Comparison of ENCODE assay signal across 27 cellular contexts in genomic region chr2:140186201-140186775, GRCh38.
"Had no signal": no experiment of that assay in that cellular context is flagged by ENCODE, and none has a peak within 500 bp of the region (broad histone marks: within the 10 kb centered on the region; RNA-seq: fewer than 3 reads in every experiment).

No MANE protein-coding gene starts in this region.

- H3K27ac ChIP-seq: brain microvascular endothelial cell, gastroesophageal sphincter, left lung, neutrophil, ovary, right lobe of liver, SK-N-MC, suprapubic skin, tibial nerve, VCaP had no signal

- H3K4me3 ChIP-seq: gastroesophageal sphincter, left lung, ovary, right lobe of liver, SK-N-MC, suprapubic skin, tibial nerve had no signal

- ATAC-seq: activated CD8-positive, alpha-beta memory T cell treated with anti-CD3 and anti-CD28 coated beads, Interleukin-2, amount 10 ng/mL, durations not matched to agents 7 days and 5 days; activated CD8-positive, alpha-beta T cell treated with anti-CD3 and anti-CD28 coated beads for 36 hours; activated naive CD8-positive, alpha-beta T cell treated with anti-CD3 and anti-CD28 coated beads, Interleukin-2, amount 50 U/mL, for 24 hours; gastroesophageal sphincter; left lung; natural killer cell; right lobe of liver; stimulated activated effector memory CD8-positive, alpha-beta T cell treated with anti-CD3 and anti-CD28 coated beads, Interleukin-12 subunit alpha, Interleukin-12 subunit beta, amount 100 ng/mL, for 72 hours; stimulated activated naive CD8-positive, alpha-beta T cell treated with anti-CD3 and anti-CD28 coated beads, Interleukin-15, amount 100 ng/mL, for 72 hours had no signal

- H3K27me3 ChIP-seq: brain microvascular endothelial cell, gastroesophageal sphincter, left lung, neutrophil, ovary, right lobe of liver, suprapubic skin, tibial nerve had no signal

- FAIRE-seq: kidney, small intestine had no signal

- DNase-seq: activated CD4-positive, alpha-beta T cell treated with anti-CD3 and anti-CD28 coated beads, Interleukin-2, amount 10 ng/mL, durations not matched to agents 7 days and 5 days; activated CD4-positive, CD25-positive, alpha-beta regulatory T cell treated with anti-CD3 and anti-CD28 coated beads, Interleukin-2, amount 50 U/mL, for 72 hours; activated CD8-positive, alpha-beta memory T cell treated with anti-CD3 and anti-CD28 coated beads, Interleukin-2, amount 10 ng/mL, durations not matched to agents 7 days and 5 days; activated CD8-positive, alpha-beta T cell treated with anti-CD3 and anti-CD28 coated beads for 36 hours; activated gamma-delta T cell; activated naive CD4-positive, alpha-beta T cell treated with anti-CD3 and anti-CD28 coated beads, Interleukin-2, amount 50 U/mL, for 16 hours; activated naive CD8-positive, alpha-beta T cell treated with anti-CD3 and anti-CD28 coated beads, Interleukin-2, amount 50 U/mL, for 24 hours; brain microvascular endothelial cell; cortex of kidney; head of caudate nucleus; kidney; left lung; mammary epithelial cell; natural killer cell; ovary; right lobe of liver; small intestine; stimulated activated CD4-positive, alpha-beta T cell treated with anti-CD3 and anti-CD28 coated beads, Interleukin-2, amount 100 ng/mL, for 24 hours; stimulated activated naive CD8-positive, alpha-beta T cell treated with anti-CD3 and anti-CD28 coated beads, Interleukin-15, amount 100 ng/mL, for 72 hours; SW 1271 had no signal

- H3K9me3 ChIP-seq: gastroesophageal sphincter, left lung, neutrophil, ovary, right lobe of liver, suprapubic skin, tibial nerve had no signal

- H3K36me3 ChIP-seq: brain microvascular endothelial cell, gastroesophageal sphincter, left lung, neutrophil, ovary, right lobe of liver, suprapubic skin, tibial nerve had no signal

- H3K4me1 ChIP-seq: gastroesophageal sphincter, left lung, right lobe of liver, suprapubic skin, tibial nerve had no signal
